Comparison of ENCODE assay signal across 8 cellular contexts in the genomic region with DNA sequence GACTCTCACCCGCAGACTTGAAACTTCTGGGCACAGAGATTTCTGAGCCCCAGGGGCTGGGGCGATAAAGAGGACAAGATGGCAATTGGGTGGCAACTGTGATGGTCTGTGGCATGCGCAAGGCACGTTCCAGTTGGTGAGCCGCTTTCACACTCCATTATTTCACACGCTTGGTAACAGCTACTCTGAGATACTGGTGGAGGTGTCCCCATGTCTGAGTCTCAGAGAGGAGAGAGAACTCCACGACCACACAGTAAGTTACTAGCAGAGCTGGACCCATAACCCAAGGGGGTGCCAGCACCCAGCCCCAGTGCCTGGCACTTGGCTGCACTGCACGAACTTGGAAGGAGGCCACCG. TPM values are rescaled to one million over a fixed set of nuclear protein-coding genes. Genes with fewer than 3 reads are reported as not detected.
DNase-seq lines count a peak whose midpoint lies in the region; ATAC-seq and TF ChIP-seq lines count a peak whose summit lies in the region.

No MANE protein-coding gene starts in this region.

- 68% methylated on average over 5 of the region's 9 CpGs for WGBS in SK-N-SH (ENCODE audit: low lambda C conversion rate)
- 44 to 53% methylated on average over 9 of the region's 9 CpGs for WGBS in heart right ventricle, 2 donors

- H4K20me1 ChIP-seq in SK-N-SH (ENCODE audit: insufficient read depth) = no peaks in the 10 kb centered on the region

- no peaks in the 10 kb centered on the region for H3K9me2 ChIP-seq in SK-N-SH

- H3K4me3 ChIP-seq in HAP-1 (peak overlapping the region; percentile 11), SK-N-SH (ENCODE audit: low read depth in 2 of 2, low read length in 1 of 2) (no peak overlapping the region), heart right ventricle (peak overlapping the region in 7 of 10 donors; percentile 6 to 30 (median 24)), parathyroid adenoma (ENCODE audit: low read depth, low read length) (no peak overlapping the region)

- H3K36me3 ChIP-seq in HAP-1 (replicated peaks) (no peaks in the 10 kb centered on the region), SK-N-SH (replicated peaks in 1 of 2; ENCODE audit: control insufficient read depth in 1 of 2, insufficient read depth in 2 of 2, low read length in 1 of 2) (no peaks in the 10 kb centered on the region), heart right ventricle (no peaks in the 10 kb centered on the region), parathyroid adenoma (ENCODE audit: control insufficient read depth, insufficient read depth, low read length) (no peaks in the 10 kb centered on the region)

- peaks cover 12% of the 10 kb centered on the region for H3K4me1 ChIP-seq in HAP-1
- H3K4me1 ChIP-seq in SK-N-SH (ENCODE audit: control insufficient read depth in 1 of 2, insufficient read depth in 2 of 2, low read depth in 1 of 2, low read length in 1 of 2) = peaks cover 0 to 14% of the 10 kb centered on the region in 2 experiments; a peak in 1 of 4 replicates
- H3K4me1 ChIP-seq in heart right ventricle = peaks cover 3 to 55% (median 21%) of the 10 kb centered on the region in 9 donors
- H3K4me1 ChIP-seq in parathyroid adenoma = peaks cover 2% of the 10 kb centered on the region

- no peaks in the 10 kb centered on the region for H3K9me3 ChIP-seq in HAP-1
- no peaks in the 10 kb centered on the region for H3K9me3 ChIP-seq in SK-N-SH
- H3K9me3 ChIP-seq in heart right ventricle = no peaks in the 10 kb centered on the region
- H3K9me3 ChIP-seq in parathyroid adenoma (ENCODE audit: control insufficient read depth, low read length) = no peaks in the 10 kb centered on the region

- H3K4me2 ChIP-seq in SK-N-SH (peak overlapping the region; percentile 50; the same call in 1 of the 2 replicates), parathyroid adenoma (ENCODE audit: low read length) (peak overlapping the region; percentile 54)

- intact Hi-C loops in heart right ventricle (cut with DNase I) = loop anchor here in 1 of 10 donors (5.0 kb wide), 1 partner anchor 46 kb away; a partner anchor contains a TSS

- H2AFZ ChIP-seq in SK-N-SH (ENCODE audit: low read depth) (no peak overlapping the region), parathyroid adenoma (peak overlapping the region; percentile 46)

- H3K9ac ChIP-seq in SK-N-SH = no peak overlapping the region
- no peak overlapping the region for H3K9ac ChIP-seq in parathyroid adenoma

- H3K79me2 ChIP-seq in SK-N-SH (ENCODE audit: insufficient read depth) (no peaks in the 10 kb centered on the region), parathyroid adenoma (no peaks in the 10 kb centered on the region)

- no peak for TF ChIP-seq RAD21 in SK-N-SH (IDR thresholded peaks at IDR 0.05; ENCODE audit: low read length)

- H3F3A ChIP-seq in SK-N-SH (replicated peaks; ENCODE audit: insufficient read depth) = no peaks in the 10 kb centered on the region

- H3K27ac ChIP-seq in SK-N-SH (ENCODE audit: low read depth in 2 of 2, low read length in 1 of 2) = no peak overlapping the region
- H3K27ac ChIP-seq in heart right ventricle = peak overlapping the region in 6 of 10 donors; percentile 30 to 75 (median 70)
- H3K27ac ChIP-seq in parathyroid adenoma = no peak overlapping the region

- DNase-seq in HAP-1 (ENCODE audit: low spot score in 2 of 2) (no peak), SK-N-SH (no peak), heart right ventricle (no peak), NCI-H1048 (lab: John Stamatoyannopoulos, UW) (no peak), RPMI8226 (no peak)

- H3K27me3 ChIP-seq in HAP-1 (ENCODE audit: low read depth) = no peaks in the 10 kb centered on the region
- H3K27me3 ChIP-seq in SK-N-SH (ENCODE audit: insufficient read depth) = no peaks in the 10 kb centered on the region; the same call in 1 of the 2 replicates
- H3K27me3 ChIP-seq in heart right ventricle = peaks cover 3 to 96% (median 28%) of the 10 kb centered on the region in 7 donors
- H3K27me3 ChIP-seq in parathyroid adenoma (ENCODE audit: control insufficient read depth, insufficient read depth, low read length) = no peaks in the 10 kb centered on the region

- CTCF ChIA-PET in SK-N-SH (lab: Yijun Ruan, JAX) = interaction anchor here (0.8 kb wide), 1 partner anchor 48 kb away, joined by 3 read pairs; no protein-coding TSS in a partner anchor

- ATAC-seq in heart right ventricle (peak in 7 of 8 donors; percentile 4 to 36 (median 11)), GM19455 (IDR thresholded peaks at IDR 0.05; ENCODE audit: unreplicated experiment) (no peak), GM19397 (IDR thresholded peaks at IDR 0.05; ENCODE audit: unreplicated experiment) (no peak)

- TF ChIP-seq EP300 in SK-N-SH (IDR thresholded peaks at IDR 0.05; ENCODE audit: borderline replicate concordance in 1 of 2, low read depth in 1 of 2, low read length in 1 of 2) = no peak

- in situ Hi-C loops in HAP-1 (cut with MboI; ENCODE audit: low sequenced_read_pairs) = loop anchor here (10.0 kb wide), 1 partner anchor 56 kb away; no protein-coding TSS in a partner anchor

- POLR2A ChIA-PET in SK-N-SH (lab: Yijun Ruan, JAX) = no interaction called here

- TF ChIP-seq CTCF in SK-N-SH (IDR thresholded peaks at IDR 0.05) (no peak), heart right ventricle (IDR thresholded peaks at IDR 0.05) (no peak), parathyroid adenoma (IDR thresholded peaks at IDR 0.05) (no peak)

TF ChIP-seq in SK-N-SH, 30 proteins besides CTCF, POLR2A, EP300 and RAD21:
- TF ChIP-seq RCOR1 (IDR thresholded peaks at IDR 0.05; ENCODE audit: low read length) = no peak
- TF ChIP-seq FOSL2 (IDR thresholded peaks at IDR 0.05; ENCODE audit: borderline replicate concordance, low read depth) = no peak
TF ChIP-seq in SK-N-SH: peak in this region for 0.

RNA-seq across cellular contexts. Expression of a gene that starts 6.0 kb away (rescaled TPM):
- polyA plus RNA-seq in SK-N-SH (2012; rRNA removed) (not detected in 2 replicates), heart right ventricle (10 to 100 TPM in 1 of 2 donors, 1 to 10 TPM in 1; 7.6 to 19.5 TPM)
- not detected in 2 replicates for polyA plus RNA-seq in SK-N-SH (2012; cell fraction: cytosol; rRNA removed)
- not detected in 2 replicates for polyA plus RNA-seq in SK-N-SH (2012; cell fraction: nucleus; rRNA removed)
- 10 to 100 TPM in 9 of 10 donors, 1 to 10 TPM in 1; 4.9 to 93.3 (median 43.9) TPM for total RNA-seq in heart right ventricle

RNA-seq across cellular contexts. Expression of a gene that starts 6.9 kb away (rescaled TPM):
- polyA plus RNA-seq in SK-N-SH (2012; rRNA removed) = 16.5 and 17.1 TPM in 2 replicates
- polyA plus RNA-seq in SK-N-SH (2012; cell fraction: cytosol; rRNA removed) = 17.9 and 19.3 TPM in 2 replicates
- polyA plus RNA-seq in SK-N-SH (2012; cell fraction: nucleus; rRNA removed) = 7.7 and 13.2 TPM in 2 replicates
- total RNA-seq in heart right ventricle = 10 to 100 TPM in 3 of 10 donors, 1 to 10 TPM in 7; 3.4 to 12.9 (median 7.9) TPM
- polyA plus RNA-seq in heart right ventricle = 10 to 100 TPM in 1 of 2 donors, 1 to 10 TPM in 1; 9.4 to 11.5 TPM

RNA-seq across cellular contexts. Expression of a gene that starts 45.1 kb away (rescaled TPM):
- polyA plus RNA-seq in SK-N-SH (2012; rRNA removed) = 111 and 178 TPM in 2 replicates
- 76.6 and 90.6 TPM in 2 replicates for polyA plus RNA-seq in SK-N-SH (2012; cell fraction: cytosol; rRNA removed)
- 338 and 400 TPM in 2 replicates for polyA plus RNA-seq in SK-N-SH (2012; cell fraction: nucleus; rRNA removed)
- 100 to 1,000 TPM; 156 to 236 (median 169) TPM for total RNA-seq in heart right ventricle
- 100 to 1,000 TPM in 1 of 2 donors, 10 to 100 TPM in 1; 76.2 to 241 TPM for polyA plus RNA-seq in heart right ventricle

Comparison
In these comparisons a context has a peak if more than half of its experiments do, and no peak if none do; other contexts are left out.
1. H3K4me3 ChIP-seq: peak in HAP-1 (single experiment) and heart right ventricle (7 of 10); none in SK-N-SH (0 of 2) and parathyroid adenoma (single experiment).
2. H3K27ac ChIP-seq: peak in heart right ventricle (6 of 10); none in SK-N-SH (0 of 2) and parathyroid adenoma (single experiment).
3. ATAC-seq: peak in heart right ventricle (7 of 8); none in GM19455 (single experiment) and GM19397 (single experiment).
4. RNA of a gene that starts 6.0 kb away (polyA plus RNA-seq): 7.6 to 19.5 TPM in heart right ventricle; not detected in SK-N-SH; every median in the first group is over 4 times any median in the second.